Comparison of ENCODE assay signal across 1 cellular context in genomic region chr20:14696937-14697336, GRCh38.
TF ChIP-seq lines count a peak whose summit lies in the region.

No MANE protein-coding gene starts in this region.

TF ChIP-seq in HepG2, 621 proteins besides CTCF, POLR2A, EP300 and RAD21 (continued from another document):
- no peak for TF ChIP-seq KAT7 (CRISPR knock-in tag; IDR thresholded peaks at IDR 0.05; ENCODE audit: borderline replicate concordance)
- TF ChIP-seq ZNF746 (CRISPR knock-in tag; IDR thresholded peaks at IDR 0.05) = no peak
- TF ChIP-seq BCLAF1 (IDR thresholded peaks at IDR 0.05) = no peak
- no peak for TF ChIP-seq MAF1 (CRISPR knock-in tag; IDR thresholded peaks at IDR 0.05; ENCODE audit: borderline replicate concordance)
